Comparison of ENCODE assay signal across 12 cellular contexts in genomic region chr17:8867361-8867981, GRCh38. TPM values are rescaled to one million over a fixed set of nuclear protein-coding genes. Genes with fewer than 3 reads are reported as not detected.
A peak's percentile ranks its signal among the peaks of the same experiment; 100 is the strongest.
DNase-seq lines count a peak whose midpoint lies in the region; ATAC-seq, FAIRE-seq and TF ChIP-seq lines count a peak whose summit lies in the region.
"Had no signal": no experiment of that assay in that cellular context is flagged by ENCODE, and none has a peak within 500 bp of the region (broad histone marks: within the 10 kb centered on the region; RNA-seq: fewer than 3 reads in every experiment).

A gene with protein sequence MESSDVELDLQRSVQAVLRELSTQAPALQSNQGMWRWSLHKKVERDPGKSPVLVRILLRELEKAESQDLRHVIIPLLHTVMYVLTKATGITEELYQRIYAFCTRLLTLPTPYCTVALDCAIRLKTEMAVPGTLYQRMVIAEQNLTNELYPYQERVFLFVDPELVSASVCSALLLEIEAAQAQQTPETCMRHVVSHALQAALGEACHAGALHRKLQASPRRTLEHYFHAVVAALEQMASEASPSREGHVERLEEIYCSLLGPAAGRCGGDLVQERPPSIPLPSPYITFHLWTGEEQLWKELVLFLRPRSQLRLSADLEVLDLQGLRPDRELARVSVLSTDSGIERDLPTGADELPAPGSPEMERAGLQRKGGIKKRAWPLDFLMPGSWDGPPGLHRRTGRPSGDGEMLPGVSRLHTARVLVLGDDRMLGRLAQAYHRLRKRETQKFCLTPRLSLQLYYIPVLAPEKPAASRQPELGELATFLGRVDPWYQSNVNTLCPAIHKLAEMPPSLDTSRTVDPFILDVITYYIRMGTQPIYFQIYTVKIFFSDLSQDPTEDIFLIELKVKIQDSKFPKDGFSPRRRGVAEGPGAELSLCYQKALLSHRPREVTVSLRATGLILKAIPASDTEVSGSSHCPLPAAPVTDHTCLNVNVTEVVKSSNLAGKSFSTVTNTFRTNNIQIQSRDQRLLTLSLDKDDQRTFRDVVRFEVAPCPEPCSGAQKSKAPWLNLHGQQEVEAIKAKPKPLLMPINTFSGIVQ (minus strand): TSS chr17:8867674. CDS start chr17:8849794, 17,880 bp downstream.

- FAIRE-seq in HepG2 (lab: Jason Lieb, UNC), result no peak
- FAIRE-seq: islet of Langerhans had no signal

- H3K4me3 ChIP-seq in right lobe of liver (no peak within 1 kb of the TSS), HepG2 (replicated peaks in 1 of 3; ENCODE audit: insufficient read depth in 1 of 3, low read depth in 2 of 3, low read length in 3 of 3) (no peak within 1 kb of the TSS), OCI-LY3 (ENCODE audit: low read length) (peak within 1 kb of the TSS; percentile 54), heart right ventricle (peak within 1 kb of the TSS in 9 of 10 donors; percentile 7 to 60 (median 48)), gastroesophageal sphincter (peak within 1 kb of the TSS in 1 of 2 donors; percentile 26)

- TF ChIP-seq POLR2A in right lobe of liver (IDR thresholded peaks at IDR 0.05) (no peak), HepG2 (IDR thresholded peaks at IDR 0.05; ENCODE audit: insufficient read depth in 1 of 2, low read depth in 2 of 2, low read length in 2 of 2) (no peak), gastroesophageal sphincter (IDR thresholded peaks at IDR 0.05) (no peak)

- no peak within 1 kb of the TSS for H3K9ac ChIP-seq in HepG2 (ENCODE audit: insufficient read depth, low read depth, low read length)
- no peak within 1 kb of the TSS for H3K9ac ChIP-seq in OCI-LY3 (ENCODE audit: low read length)

- no TSS peak for BruUV-seq in HepG2 (replicated peaks; lab: Mats Ljungman, UMichigan)

- H3K4me1 ChIP-seq in right lobe of liver (no peaks in the 10 kb centered on the region), HepG2 (ENCODE audit: insufficient read depth, low read length) (peaks cover 12% of the 10 kb centered on the region), OCI-LY3 (ENCODE audit: low read length) (peaks cover 39% of the 10 kb centered on the region), heart right ventricle (peaks cover 0 to 49% (median 8%) of the 10 kb centered on the region in 9 donors), gastroesophageal sphincter (no peaks in the 10 kb centered on the region)
- H3K4me1 ChIP-seq: transverse colon had no signal

- in situ Hi-C loops in HepG2 (cut with HindIII; ENCODE audit: extremely low pct_ligation_motif_present, low pct_unique_long_range_greater_than_20kb), result no loop called here

- no peaks in the 10 kb centered on the region for H3K9me3 ChIP-seq in right lobe of liver
- H3K9me3 ChIP-seq in HepG2 (ENCODE audit: low read length), result no peaks in the 10 kb centered on the region
- no peaks in the 10 kb centered on the region for H3K9me3 ChIP-seq in OCI-LY3 (ENCODE audit: insufficient read depth, low read length)
- no peaks in the 10 kb centered on the region for H3K9me3 ChIP-seq in heart right ventricle
- no peaks in the 10 kb centered on the region for H3K9me3 ChIP-seq in gastroesophageal sphincter
- H3K9me3 ChIP-seq: transverse colon had no signal

- DNase-seq in right lobe of liver (no peak), HepG2 (ENCODE audit: low spot score) (no peak), heart right ventricle (no peak), NAMALWA (ENCODE audit: low spot score) (no peak)
- DNase-seq: effector CD8-positive, alpha-beta T cell; stimulated activated CD4-positive, alpha-beta T cell treated with anti-CD3 and anti-CD28 coated beads, Interleukin-12 subunit alpha, Interleukin-12 subunit beta, amount 100 ng/mL, for 4 hours; transverse colon had no signal

- H3K27ac ChIP-seq in right lobe of liver (no peak within 1 kb of the TSS), HepG2 (ENCODE audit: extremely low read length, insufficient read depth, low read length) (no peak within 1 kb of the TSS), OCI-LY3 (ENCODE audit: low read length) (peak within 1 kb of the TSS; percentile 62; the same call in 1 of the 2 replicates), heart right ventricle (peak within 1 kb of the TSS in 6 of 10 donors; percentile 3 to 84 (median 47)), gastroesophageal sphincter (no peak within 1 kb of the TSS)

- intact Hi-C loops in right lobe of liver (cut with DNase I), result no loop called here
- intact Hi-C loops in HepG2 (cut with micrococcal nuclease; ENCODE audit: unreplicated experiment), result no loop called here
- intact Hi-C loops in heart right ventricle (cut with DNase I), result no loop called here

- POLR2A ChIA-PET in HepG2 (lab: Yijun Ruan, JAX), result no interaction called here

- CTCF ChIA-PET in HepG2 (lab: Yijun Ruan, JAX; ENCODE audit: low intra/inter-chr PET ratio, low total read pairs), result no interaction called here

- no peaks in the 10 kb centered on the region for H3K36me3 ChIP-seq in right lobe of liver
- H3K36me3 ChIP-seq in HepG2 (replicated peaks in 1 of 2; ENCODE audit: control insufficient read depth in 1 of 2, insufficient read depth in 2 of 2, low read length in 2 of 2), result no peaks in the 10 kb centered on the region
- H3K36me3 ChIP-seq in OCI-LY3 (replicated peaks; ENCODE audit: low read depth, low read length), result no peaks in the 10 kb centered on the region
- no peaks in the 10 kb centered on the region for H3K36me3 ChIP-seq in heart right ventricle
- no peaks in the 10 kb centered on the region for H3K36me3 ChIP-seq in gastroesophageal sphincter
- H3K36me3 ChIP-seq: transverse colon had no signal

- H3K4me2 ChIP-seq in HepG2 (ENCODE audit: low read depth, low read length) (no peak within 1 kb of the TSS), OCI-LY3 (ENCODE audit: low read length) (peak within 1 kb of the TSS; percentile 60)

- no peak for TF ChIP-seq RAD21 in HepG2 (CRISPR knock-in tag; IDR thresholded peaks at IDR 0.05)

- H2AFZ ChIP-seq in HepG2 (ENCODE audit: low read length), result no peak within 1 kb of the TSS
- no peak within 1 kb of the TSS for H2AFZ ChIP-seq in OCI-LY3 (ENCODE audit: low read depth, low read length)

- peak; percentile 36 to 53 (median 47) for ATAC-seq in right lobe of liver
- no peak for ATAC-seq in HepG2
- peak in 6 of 8 donors; percentile 41 to 68 (median 50) for ATAC-seq in heart right ventricle
- ATAC-seq in GM21825 (IDR thresholded peaks at IDR 0.05; ENCODE audit: unreplicated experiment), result no peak
- no peak for ATAC-seq in gastroesophageal sphincter
- ATAC-seq in HG02884 (IDR thresholded peaks at IDR 0.05; ENCODE audit: unreplicated experiment), result no peak

- TF ChIP-seq EP300 in HepG2 (IDR thresholded peaks at IDR 0.05; ENCODE audit: low read depth in 2 of 2, low read length in 2 of 2), result no peak
- no peak for TF ChIP-seq EP300 in HepG2 (CRISPR knock-in tag; IDR thresholded peaks at IDR 0.05; ENCODE audit: borderline replicate concordance)
- TF ChIP-seq EP300 in gastroesophageal sphincter (IDR thresholded peaks at IDR 0.05), result no peak

- no peak for TF ChIP-seq CTCF in right lobe of liver (IDR thresholded peaks at IDR 0.05)
- no peak for TF ChIP-seq CTCF in HepG2 (CRISPR knock-in tag; IDR thresholded peaks at IDR 0.05)
- no peak for TF ChIP-seq CTCF in OCI-LY3 (IDR thresholded peaks at IDR 0.05; ENCODE audit: low read depth, low read length)
- no peak for TF ChIP-seq CTCF in heart right ventricle (IDR thresholded peaks at IDR 0.05)
- TF ChIP-seq CTCF in gastroesophageal sphincter (IDR thresholded peaks at IDR 0.05), result no peak

- WGBS in right lobe of liver (ENCODE audit: insufficient coverage, low coverage, low lambda C conversion rate, missing lambda C conversion rate), result 57% methylated on average over 3 of the region's 12 CpGs
- WGBS in HepG2 (ENCODE audit: low lambda C conversion rate), result 0% methylated on average over 11 of the region's 12 CpGs
- WGBS in heart right ventricle, 2 donors, result 44 to 55% methylated on average over 12 of the region's 12 CpGs
- WGBS in gastroesophageal sphincter (ENCODE audit: low coverage in 1 of 2), 2 donors, result 37% methylated on average over 6 of the region's 12 CpGs; no CpG with 5 or more reads in 1 of the 2 donors

- no peaks in the 10 kb centered on the region for H3K79me2 ChIP-seq in HepG2 (ENCODE audit: insufficient read depth, low read length)
- no peaks in the 10 kb centered on the region for H3K79me2 ChIP-seq in OCI-LY3 (ENCODE audit: low read length)

- H4K20me1 ChIP-seq in HepG2 (ENCODE audit: insufficient read depth, low read length), result no peaks in the 10 kb centered on the region
- H4K20me1 ChIP-seq in OCI-LY3 (ENCODE audit: insufficient read depth, low read length), result no peaks in the 10 kb centered on the region

- H3K27me3 ChIP-seq in right lobe of liver (no peaks in the 10 kb centered on the region), HepG2 (ENCODE audit: control insufficient read depth in 1 of 2, insufficient read depth in 2 of 2, low read length in 2 of 2) (peaks cover 9 to 47% of the 10 kb centered on the region in 2 experiments), OCI-LY3 (ENCODE audit: low read depth, low read length) (0 out of 2 replicates have a peak, but pooled peaks cover 5% of the 10 kb centered on the region), heart right ventricle (no peaks in the 10 kb centered on the region), gastroesophageal sphincter (peaks cover 23% of the 10 kb centered on the region)
- H3K27me3 ChIP-seq: transverse colon had no signal

RNA-seq across cellular contexts. Expression of the gene that starts here (rescaled TPM):
- total RNA-seq in right lobe of liver (under 1 TPM in 5 of 6 experiments, not detected in 1; 0.18 to 0.62 (median 0.25) TPM), HepG2 (2016; rRNA removed; fragmentation: Illumina TruSeq; extraction: Trizol) (not detected in 2 replicates), heart right ventricle (1 to 10 TPM in 5 of 10 donors, under 1 TPM in 5; 0.32 to 3.4 (median 1.0) TPM), gastroesophageal sphincter (1 to 10 TPM; 1.5 to 2.2 (median 2.0) TPM)
- total RNA-seq in HepG2 (2016; cell fraction: cytosol; rRNA removed; fragmentation: Illumina TruSeq; extraction: Trizol; ENCODE audit: low read depth), result not detected in 2 replicates
- total RNA-seq in HepG2 (2016; cell fraction: insoluble cytoplasmic fraction; rRNA removed; fragmentation: Illumina TruSeq; extraction: Trizol), result not detected in 2 replicates
- total RNA-seq in HepG2 (2016; cell fraction: membrane; rRNA removed; fragmentation: Illumina TruSeq; extraction: Trizol), result not detected in 2 replicates
- total RNA-seq in HepG2 (2016; cell fraction: nucleus; rRNA removed; fragmentation: Illumina TruSeq; extraction: Trizol), result not detected in 2 replicates
- polyA plus RNA-seq in HepG2 (2011; rRNA removed) (not detected in 2 replicates), heart right ventricle (1 to 10 TPM in 1 of 2 donors, under 1 TPM in 1; 0.58 to 1.5 TPM)
- polyA plus RNA-seq in HepG2 (2011; cell fraction: cytosol; rRNA removed), result 0.03 TPM in 2 replicates
- 0.26 TPM in 1 of 2 replicates, not detected in the other for polyA plus RNA-seq in HepG2 (2011; cell fraction: nucleus; rRNA removed)
- not detected in 2 replicates for polyA plus RNA-seq in HepG2 (2012)
- not detected in 2 replicates for polyA plus RNA-seq in HepG2 (2016; cell fraction: cytosol; fragmentation: Illumina TruSeq; extraction: Trizol; ENCODE audit: low read depth)
- polyA plus RNA-seq in HepG2 (2016; cell fraction: insoluble cytoplasmic fraction; fragmentation: Illumina TruSeq; extraction: Trizol; ENCODE audit: low read depth), result not detected in 2 replicates
- polyA plus RNA-seq in HepG2 (2016; cell fraction: membrane; fragmentation: Illumina TruSeq; extraction: Trizol; ENCODE audit: low read depth), result not detected in 2 replicates
- polyA plus RNA-seq in HepG2 (2016; cell fraction: nucleus; fragmentation: Illumina TruSeq; extraction: Trizol; ENCODE audit: insufficient read depth, low read depth), result not detected in 2 replicates
- polyA minus RNA-seq in HepG2 (2011; rRNA and poly(A)+ RNA removed; ENCODE audit: low replicate concordance), result 0.09 TPM in 1 of 2 replicates, not detected in the other
- polyA minus RNA-seq in HepG2 (2011; cell fraction: cytosol; rRNA and poly(A)+ RNA removed), result not detected in 2 replicates
- not detected in 2 replicates for polyA minus RNA-seq in HepG2 (2011; cell fraction: nucleus; rRNA and poly(A)+ RNA removed)

Comparison
In these comparisons a context has a peak if more than half of its experiments do, and no peak if none do; other contexts are left out.
1. Peak in ATAC-seq in right lobe of liver; RNA of the gene not detected or under 1 TPM.
2. ATAC-seq: peak in heart right ventricle (6 of 8); none in HepG2 (single experiment), GM21825 (single experiment), gastroesophageal sphincter (single experiment) and HG02884 (single experiment).
3. H3K27ac ChIP-seq: peak in OCI-LY3 (single experiment) and heart right ventricle (6 of 10); none in right lobe of liver (0 of 3), HepG2 (single experiment) and gastroesophageal sphincter (0 of 4).
4. H3K4me3 ChIP-seq: peak in OCI-LY3 (single experiment) and heart right ventricle (9 of 10); none in right lobe of liver (0 of 3) and HepG2 (0 of 3).